ENCODE assay signal across 9 cellular contexts in genomic region chr19:48203227-48203793, GRCh38. TPM values are rescaled to one million over a fixed set of nuclear protein-coding genes. Genes with fewer than 3 reads are reported as not detected.
DNase-seq lines count a peak whose midpoint lies in the region; ATAC-seq, FAIRE-seq and TF ChIP-seq lines count a peak whose summit lies in the region.
"Had no signal": no experiment of that assay in that cellular context is flagged by ENCODE, and none has a peak within 500 bp of the region (broad histone marks: within the 10 kb centered on the region; RNA-seq: fewer than 3 reads in every experiment).

No MANE protein-coding gene starts in this region.

- TF ChIP-seq CTCF in DND-41 (IDR thresholded peaks at IDR 0.05; ENCODE audit: borderline replicate concordance, extremely low read depth, low read length, poor library complexity, severe bottlenecking) (no peak), LNCaP clone FGC (IDR thresholded peaks at IDR 0.05; ENCODE audit: control insufficient read depth, extremely low read depth, insufficient read depth) (no peak), H1 (IDR thresholded peaks at IDR 0.05; ENCODE audit: control extremely low read depth in 1 of 3, insufficient read depth in 1 of 3, low read depth in 1 of 3, low read length in 3 of 3) (no peak), parathyroid adenoma (IDR thresholded peaks at IDR 0.05) (no peak)

- peak overlapping the region; percentile 4 for H2BK120ac ChIP-seq in H1 (replicated peaks; ENCODE audit: low read depth, low read length)

- no peak overlapping the region for H3K23ac ChIP-seq in H1 (ENCODE audit: insufficient read length)

- H3K36me3 ChIP-seq in DND-41 (ENCODE audit: insufficient read depth, low read length) (peaks cover 14% of the 10 kb centered on the region; the same call in 1 of the 2 replicates), H1 (ENCODE audit: control insufficient read depth in 2 of 4, insufficient read depth in 4 of 4, low read length in 3 of 4) (no peaks in the 10 kb centered on the region), parathyroid adenoma (ENCODE audit: control insufficient read depth, insufficient read depth, low read length) (no peaks in the 10 kb centered on the region)

- H3K9ac ChIP-seq in DND-41 (ENCODE audit: low read depth, low read length) (peak overlapping the region; percentile 68), H1 (replicated peaks in 1 of 4; ENCODE audit: extremely low read depth in 1 of 4, low read depth in 3 of 4, low read length in 3 of 4) (peak overlapping the region in 3 of 4 experiments; percentile 4 to 52 (median 25); a peak in 3 of 7 replicates), parathyroid adenoma (no peak overlapping the region)

- H3K4me2 ChIP-seq in DND-41 (ENCODE audit: insufficient read depth, low read length) (peak overlapping the region; percentile 91), H1 (ENCODE audit: insufficient read depth in 1 of 2, low read depth in 2 of 2, low read length in 2 of 2) (peak overlapping the region; percentile 78 to 86), parathyroid adenoma (ENCODE audit: low read length) (peak overlapping the region; percentile 56)

- TF ChIP-seq EP300 in H1 (IDR thresholded peaks at IDR 0.05; ENCODE audit: borderline replicate concordance in 1 of 2, low read depth in 2 of 2, low read length in 2 of 2), result no peak

- no peak overlapping the region for H3K56ac ChIP-seq in H1 (replicated peaks; ENCODE audit: insufficient read length, low read depth, low read length)

- CTCF ChIA-PET in H1 (lab: Charles Lee; ENCODE audit: partially characterized antibody), result interaction anchor here (0.6 to 9.4 kb wide), 12 partner anchors 9 to 241 kb away, joined by 3 to 68 read pairs (median 6); no protein-coding TSS in a partner anchor

- no peak for TF ChIP-seq POLR2A in H1 (IDR thresholded peaks at IDR 0.05; ENCODE audit: control extremely low read depth in 1 of 2, low read depth in 2 of 2, low read length in 2 of 2)

- H3K18ac ChIP-seq in H1 (ENCODE audit: extremely low read depth, low read length), result no peak overlapping the region

- peaks cover 3% of the 10 kb centered on the region for H3K23me2 ChIP-seq in H1 (ENCODE audit: low read depth, low read length)

- peaks cover 0 to 4% of the 10 kb centered on the region in 2 donors for H3K4me1 Mint-ChIP-seq in effector memory CD8-positive, alpha-beta T cell (ENCODE audit: low read depth in 2 of 2)

- H3K4ac ChIP-seq in H1 (replicated peaks; ENCODE audit: insufficient read length, low read depth, low read length), result no peak overlapping the region

- peaks cover 30% of the 10 kb centered on the region for H3K79me2 ChIP-seq in DND-41 (ENCODE audit: insufficient read depth, low read length)
- H3K79me2 ChIP-seq in H1 (ENCODE audit: control insufficient read depth in 1 of 2, insufficient read depth in 2 of 2, low read length in 2 of 2), result no peaks in the 10 kb centered on the region
- H3K79me2 ChIP-seq in parathyroid adenoma, result no peaks in the 10 kb centered on the region

- H3K36me3 Mint-ChIP-seq in effector memory CD8-positive, alpha-beta T cell (ENCODE audit: insufficient read depth), result peaks cover 11% of the 10 kb centered on the region

- TF ChIP-seq RAD21 in H1 (IDR thresholded peaks at IDR 0.05 in 1 of 2, conservative IDR thresholded peaks at IDR 0.05 in 1 of 2; ENCODE audit: low read depth in 2 of 2, low read length in 2 of 2), result no peak

- H4K5ac ChIP-seq in H1 (ENCODE audit: insufficient read length, low read depth, low read length), result peak overlapping the region; percentile 32

- 10% methylated on average over 5 of the region's 5 CpGs; no CpG with 5 or more reads in 1 of the 2 experiments for WGBS in H1 (ENCODE audit: extremely low coverage in 1 of 2, insufficient coverage in 1 of 2, insufficient read length in 1 of 2, insufficient replicate concordance in 2 of 2, low coverage in 1 of 2, low lambda C conversion rate in 2 of 2, missing lambda C conversion rate in 1 of 2), 2 experiments

- H3K9me3 ChIP-seq in DND-41 (ENCODE audit: insufficient read depth, low read length, severe bottlenecking) (no peaks in the 10 kb centered on the region), H1 (ENCODE audit: insufficient read depth in 2 of 2, low read depth in 1 of 2, low read length in 1 of 2) (no peaks in the 10 kb centered on the region), parathyroid adenoma (ENCODE audit: control insufficient read depth, low read length) (no peaks in the 10 kb centered on the region)

- H4K91ac ChIP-seq in H1 (replicated peaks; ENCODE audit: insufficient read length, low read length), result peak overlapping the region; percentile 31

- H3K9me3 Mint-ChIP-seq in effector memory CD8-positive, alpha-beta T cell, result no peaks in the 10 kb centered on the region
- H3K9me3 Mint-ChIP-seq: neural crest cell had no signal

- FAIRE-seq in H1 (lab: Jason Lieb, UNC), result no peak

- H3K27ac Mint-ChIP-seq in effector memory CD8-positive, alpha-beta T cell, result no peak overlapping the region

- H3K4me3 ChIP-seq in DND-41 (ENCODE audit: low read depth in 1 of 2, low read length in 2 of 2) (peak overlapping the region; percentile 68 to 76; a peak in 3 of 4 replicates), LNCaP clone FGC (ENCODE audit: low read depth, low read length) (peak overlapping the region; percentile 61), H1 (ENCODE audit: extremely low read depth in 1 of 4, insufficient read depth in 2 of 4, low read depth in 3 of 4, low read length in 4 of 4) (peak overlapping the region; percentile 20 to 68 (median 46)), parathyroid adenoma (ENCODE audit: low read depth, low read length) (peak overlapping the region; percentile 69)

- ATAC-seq in DND-41 (ENCODE audit: insufficient read depth, low read depth) (no peak), HG02840 (IDR thresholded peaks at IDR 0.05; ENCODE audit: low FRiP score, unreplicated experiment) (no peak), HG03460 (IDR thresholded peaks at IDR 0.05; ENCODE audit: unreplicated experiment) (no peak)
- ATAC-seq in effector memory CD8-positive, alpha-beta T cell (replicated peaks), result no peak

- H3K27me3 ChIP-seq in DND-41 (ENCODE audit: insufficient read depth, low read length, poor library complexity) (no peaks in the 10 kb centered on the region), H1 (replicated peaks in 1 of 4; ENCODE audit: control insufficient read depth in 3 of 4, extremely low read depth in 1 of 4, insufficient read depth in 3 of 4, low read length in 3 of 4) (no peaks in the 10 kb centered on the region; a peak in 1 of 7 replicates), parathyroid adenoma (ENCODE audit: control insufficient read depth, insufficient read depth, low read length) (no peaks in the 10 kb centered on the region)

- no peak overlapping the region for H3K14ac ChIP-seq in H1 (ENCODE audit: insufficient read length)

- H4K8ac ChIP-seq in H1 (ENCODE audit: extremely low read depth, insufficient read depth, low read length), result no peak overlapping the region

- H3K27ac ChIP-seq in DND-41 (ENCODE audit: low read length) (peak overlapping the region; percentile 90), H1 (ENCODE audit: low read depth, low read length) (peak overlapping the region; percentile 81), parathyroid adenoma (peak overlapping the region; percentile 65)

- H4K20me1 ChIP-seq in DND-41 (ENCODE audit: insufficient read depth, low read length) (no peaks in the 10 kb centered on the region), H1 (replicated peaks in 1 of 2; ENCODE audit: control insufficient read depth in 1 of 2, insufficient read depth in 2 of 2, low read length in 2 of 2) (no peaks in the 10 kb centered on the region)

- H2AK5ac ChIP-seq in H1 (ENCODE audit: low read depth, low read length), result no peak overlapping the region

- H3K27me3 Mint-ChIP-seq in effector memory CD8-positive, alpha-beta T cell, result no peaks in the 10 kb centered on the region

- peak overlapping the region; percentile 90 for H2AFZ ChIP-seq in DND-41 (ENCODE audit: low read depth, low read length)
- peak overlapping the region; percentile 90 for H2AFZ ChIP-seq in H1 (ENCODE audit: low read length)
- H2AFZ ChIP-seq in parathyroid adenoma, result peak overlapping the region; percentile 95

- DNase-seq in DND-41 (no peak), LNCaP clone FGC (ENCODE audit: low read depth) (no peak), H1 (ENCODE audit: low read depth in 1 of 2, low spot score in 2 of 2) (no peak)
- DNase-seq in activated effector memory CD4-positive, alpha-beta T cell treated with Interleukin-2 at 50 U/mL for 16 hours, result no peak
- DNase-seq in effector memory CD8-positive, alpha-beta T cell, result no peak

- 0 out of 2 replicates have a peak overlapping the region, but pooled peaks have one; percentile 11 for H2BK5ac ChIP-seq in H1 (ENCODE audit: low read depth, low read length)

- no peak overlapping the region for H2BK12ac ChIP-seq in H1 (ENCODE audit: low read depth, low read length)

- POLR2A ChIA-PET in H1 (lab: Charles Lee; ENCODE audit: partially characterized antibody), result interaction anchor here (0.6 to 2.2 kb wide), 12 partner anchors 9 to 272 kb away, joined by 3 to 14 read pairs (median 3); partner anchors contain the start of gene CARD8

- no peaks in the 10 kb centered on the region; the same call in none of the 2 replicates for H3K79me1 ChIP-seq in H1 (ENCODE audit: low read depth, low read length)

- H3K4me3 Mint-ChIP-seq in effector memory CD8-positive, alpha-beta T cell, result no peak overlapping the region
- H3K4me3 Mint-ChIP-seq: neural crest cell had no signal

- H2BK15ac ChIP-seq in H1 (ENCODE audit: low read length), result no peak overlapping the region

- H2BK20ac ChIP-seq in H1 (ENCODE audit: low read length), result no peak overlapping the region

- H3K4me1 ChIP-seq in DND-41 (ENCODE audit: insufficient read depth, low read length), result peaks cover 29% of the 10 kb centered on the region
- peaks cover 0 to 7% (median 1%) of the 10 kb centered on the region in 4 experiments; a peak in 2 of 7 replicates for H3K4me1 ChIP-seq in H1 (replicated peaks in 1 of 4; ENCODE audit: control insufficient read depth in 3 of 4, insufficient read depth in 4 of 4, low read length in 3 of 4)
- H3K4me1 ChIP-seq in parathyroid adenoma, result no peaks in the 10 kb centered on the region

RNA-seq across cellular contexts. Expression of gene ZSWIM9, which starts 32.8 kb away (rescaled TPM):
- 10.1 and 10.4 TPM in 2 replicates for total RNA-seq in H1 (2021; fragmentation: NEBNext Ultra II Directional; extraction: Animal tissue kit (Norgen Biotek cat#: 25700))
- polyA plus RNA-seq in H1 (2011; rRNA removed), result 1.5 and 3.8 TPM in 2 replicates
- polyA plus RNA-seq in H1 (2011; cell fraction: cytosol; rRNA removed), result 2.7 TPM
- 3.6 TPM for polyA plus RNA-seq in H1 (2011; cell fraction: nucleus; rRNA removed)
- 13.6 to 16.6 TPM (median 13.9 TPM) in 4 replicates for polyA plus RNA-seq in H1 (2012, experiment 1 of 2)
- polyA plus RNA-seq in H1 (2012, experiment 2 of 2), result 4.9 TPM
- polyA plus RNA-seq in H1 (2013, experiment 1 of 2), result 3.7 TPM
- 3.5 TPM for polyA plus RNA-seq in H1 (2013, experiment 2 of 2)
- polyA minus RNA-seq in H1 (2011; rRNA and poly(A)+ RNA removed), result 0.17 and 0.66 TPM in 2 replicates
- 4.8 TPM for polyA minus RNA-seq in H1 (2011; cell fraction: cytosol; rRNA and poly(A)+ RNA removed)
- 4.1 TPM for polyA minus RNA-seq in H1 (2011; cell fraction: nucleus; rRNA and poly(A)+ RNA removed)

RNA-seq across cellular contexts. Expression of gene LIG1, which starts 33.2 kb away (rescaled TPM):
- 97.7 and 113 TPM in 2 replicates for total RNA-seq in H1 (2021; fragmentation: NEBNext Ultra II Directional; extraction: Animal tissue kit (Norgen Biotek cat#: 25700))
- 67.6 and 87.0 TPM in 2 replicates for polyA plus RNA-seq in H1 (2011; rRNA removed)
- 85.8 TPM for polyA plus RNA-seq in H1 (2011; cell fraction: cytosol; rRNA removed)
- 170 TPM for polyA plus RNA-seq in H1 (2011; cell fraction: nucleus; rRNA removed)
- 106 to 137 TPM (median 132 TPM) in 4 replicates for polyA plus RNA-seq in H1 (2012, experiment 1 of 2)
- 85.8 TPM for polyA plus RNA-seq in H1 (2012, experiment 2 of 2)
- polyA plus RNA-seq in H1 (2013, experiment 1 of 2), result 52.5 TPM
- 48.0 TPM for polyA plus RNA-seq in H1 (2013, experiment 2 of 2)
- polyA minus RNA-seq in H1 (2011; rRNA and poly(A)+ RNA removed), result 74.5 and 96.5 TPM in 2 replicates
- 58.7 TPM for polyA minus RNA-seq in H1 (2011; cell fraction: cytosol; rRNA and poly(A)+ RNA removed)
- polyA minus RNA-seq in H1 (2011; cell fraction: nucleus; rRNA and poly(A)+ RNA removed), result 44.9 TPM

RNA-seq across cellular contexts. Expression of gene CARD8, which starts 52.4 kb away (rescaled TPM):
- total RNA-seq in H1 (2021; fragmentation: NEBNext Ultra II Directional; extraction: Animal tissue kit (Norgen Biotek cat#: 25700)), result 24.4 and 26.2 TPM in 2 replicates
- 8.9 and 11.7 TPM in 2 replicates for polyA plus RNA-seq in H1 (2011; rRNA removed)
- polyA plus RNA-seq in H1 (2011; cell fraction: cytosol; rRNA removed), result 14.9 TPM
- polyA plus RNA-seq in H1 (2011; cell fraction: nucleus; rRNA removed), result 30.3 TPM
- 17.1 to 23.6 TPM (median 19.8 TPM) in 4 replicates for polyA plus RNA-seq in H1 (2012, experiment 1 of 2)
- polyA plus RNA-seq in H1 (2012, experiment 2 of 2), result 4.2 TPM
- 18.2 TPM for polyA plus RNA-seq in H1 (2013, experiment 1 of 2)
- 17.6 TPM for polyA plus RNA-seq in H1 (2013, experiment 2 of 2)
- 15.2 and 15.4 TPM in 2 replicates for polyA minus RNA-seq in H1 (2011; rRNA and poly(A)+ RNA removed)
- polyA minus RNA-seq in H1 (2011; cell fraction: cytosol; rRNA and poly(A)+ RNA removed), result 8.4 TPM
- 35.4 TPM for polyA minus RNA-seq in H1 (2011; cell fraction: nucleus; rRNA and poly(A)+ RNA removed)
